In the genomic region with DNA sequence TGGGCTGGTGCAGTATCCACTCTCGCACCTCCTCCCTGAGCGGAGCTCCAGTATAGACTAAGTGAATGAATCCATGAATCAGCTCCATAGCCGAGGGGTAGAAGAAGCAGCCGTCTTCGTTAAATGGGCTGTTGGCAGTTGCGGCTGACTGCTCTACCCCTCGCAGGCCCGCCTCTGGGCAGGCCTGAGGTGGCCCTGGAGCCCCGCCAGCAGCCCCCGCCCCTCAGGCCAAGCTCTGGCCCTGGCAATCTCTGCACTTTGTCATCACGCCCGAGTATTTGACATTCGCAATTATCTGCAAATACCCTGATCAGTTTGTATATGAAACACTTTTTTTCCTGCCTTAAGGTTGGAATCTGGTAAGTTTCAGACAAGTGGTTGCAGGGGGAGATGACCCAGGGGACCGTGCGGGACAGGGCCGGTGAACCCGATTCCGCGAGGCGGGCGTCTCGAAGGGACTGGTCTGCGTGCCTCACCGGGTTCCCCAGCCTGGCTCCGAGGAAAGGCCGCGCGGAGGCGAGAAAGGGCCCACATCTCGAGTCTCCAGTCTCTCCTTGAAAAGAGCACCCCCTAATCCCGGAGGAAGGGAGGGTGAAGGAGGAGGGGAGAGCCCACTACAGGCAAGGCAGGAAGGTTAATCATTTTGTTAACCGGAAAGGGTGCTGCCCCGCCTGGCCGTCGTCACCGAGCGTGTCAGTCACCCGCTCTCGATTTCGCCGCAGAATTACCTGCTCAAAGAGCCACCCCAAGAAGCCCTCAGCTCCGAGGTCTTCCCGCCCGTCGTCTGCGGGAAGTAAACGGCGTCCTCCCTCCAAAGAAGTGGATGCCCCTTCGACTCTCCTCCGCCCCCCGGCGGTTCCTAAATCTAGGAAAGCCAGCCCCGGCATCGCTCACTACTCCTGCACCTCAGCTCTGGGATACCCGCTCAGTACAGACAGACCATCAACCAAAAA, we compare ENCODE assay signal across 10 cellular contexts. TPM values are rescaled to one million over a fixed set of nuclear protein-coding genes. Genes with fewer than 3 reads are reported as not detected.
DNase-seq lines count a peak whose midpoint lies in the region; ATAC-seq, FAIRE-seq and TF ChIP-seq lines count a peak whose summit lies in the region.
"Had no signal": no experiment of that assay in that cellular context is flagged by ENCODE, and none has a peak within 500 bp of the region (broad histone marks: within the 10 kb centered on the region; RNA-seq: fewer than 3 reads in every experiment).

No MANE protein-coding gene starts in this region.

- no peak overlapping the region for H3K27ac Mint-ChIP-seq in activated naive CD4-positive, alpha-beta T cell treated with anti-CD3 and anti-CD28 coated beads, Interleukin-2, amount 50 U/mL, for 24 hours

- in situ Hi-C loops in astrocyte of the spinal cord (cut with HindIII; ENCODE audit: low sequenced_read_pairs) = no loop called here

- H3K4me1 ChIP-seq in kidney (ENCODE audit: control insufficient read depth in 1 of 2, insufficient read depth in 1 of 2, low read depth in 1 of 2, low read length in 2 of 2) = peaks cover under 1 to 8% of the 10 kb centered on the region in 2 donors
- H3K4me1 ChIP-seq in small intestine (ENCODE audit: control insufficient read depth in 2 of 2, insufficient read depth in 1 of 2, low read depth in 1 of 2, low read length in 1 of 2) = peaks cover 8 to 13% of the 10 kb centered on the region in 2 donors

- H3K4me1 Mint-ChIP-seq in activated naive CD4-positive, alpha-beta T cell treated with anti-CD3 and anti-CD28 coated beads, Interleukin-2, amount 50 U/mL, for 24 hours = peaks cover 21% of the 10 kb centered on the region

- TF ChIP-seq CTCF in astrocyte of the spinal cord (IDR thresholded peaks at IDR 0.05; ENCODE audit: low read depth, low read length) (no peak), kidney (IDR thresholded peaks at IDR 0.05; ENCODE audit: borderline replicate concordance, extremely low read depth, insufficient read depth) (no peak)

- peaks cover 5% of the 10 kb centered on the region for H3K9me3 Mint-ChIP-seq in activated naive CD4-positive, alpha-beta T cell treated with anti-CD3 and anti-CD28 coated beads, Interleukin-2, amount 50 U/mL, for 24 hours

- H3K4me3 Mint-ChIP-seq in activated naive CD4-positive, alpha-beta T cell treated with anti-CD3 and anti-CD28 coated beads, Interleukin-2, amount 50 U/mL, for 24 hours = peak overlapping the region; percentile 26

- H3K36me3 Mint-ChIP-seq in activated naive CD4-positive, alpha-beta T cell treated with anti-CD3 and anti-CD28 coated beads, Interleukin-2, amount 50 U/mL, for 24 hours = peaks cover 1% of the 10 kb centered on the region

- H3K9ac ChIP-seq in kidney (ENCODE audit: low read length in 2 of 2) = no peak overlapping the region

- FAIRE-seq in kidney (lab: Jason Lieb, UNC) = no peak
- no peak for FAIRE-seq in small intestine (lab: Jason Lieb, UNC)

- 5 to 9% (median 6%) methylated on average over 52 to 55 of the region's 55 CpGs for WGBS in small intestine, 3 donors

- H3K27me3 ChIP-seq in small intestine (ENCODE audit: control insufficient read depth in 2 of 2, insufficient read depth in 2 of 2, low read length in 2 of 2) = peaks cover 16 to 68% of the 10 kb centered on the region in 2 donors

- intact Hi-C loops in kidney (cut with DNase I) = no loop called here

- no peak for ATAC-seq in GM19455 (IDR thresholded peaks at IDR 0.05; ENCODE audit: unreplicated experiment)
- no peak for ATAC-seq in GM19035 (IDR thresholded peaks at IDR 0.05; ENCODE audit: unreplicated experiment)
- ATAC-seq: left lung had no signal

- no peak for DNase-seq in activated naive CD4-positive, alpha-beta T cell treated with Interleukin-2 at 50 U/mL for 16 hours
- no peak for DNase-seq in astrocyte of the spinal cord (ENCODE audit: low read depth, low spot score)
- peak; percentile 71 for DNase-seq in kidney
- no peak for DNase-seq in small intestine
- DNase-seq in ureter (ENCODE audit: low spot score) = no peak
- DNase-seq: NCI-H345 had no signal

- H3K4me3 ChIP-seq in astrocyte of the spinal cord (ENCODE audit: low read depth, low read length) (peak overlapping the region; percentile 7), kidney (ENCODE audit: low read length in 2 of 2) (no peak overlapping the region), small intestine (ENCODE audit: low read depth in 1 of 2, low read length in 2 of 2) (peak overlapping the region; percentile 26 to 48)
- H3K4me3 ChIP-seq: left lung had no signal

- H3K9me3 ChIP-seq in kidney (ENCODE audit: control insufficient read depth in 1 of 2, low read length in 2 of 2) = no peaks in the 10 kb centered on the region
- no peaks in the 10 kb centered on the region for H3K9me3 ChIP-seq in small intestine (ENCODE audit: control insufficient read depth, low read depth)
- H3K9me3 ChIP-seq: left lung had no signal

- H3K36me3 ChIP-seq in kidney (ENCODE audit: control insufficient read depth in 1 of 2, insufficient read depth in 2 of 2, low read length in 2 of 2) (no peaks in the 10 kb centered on the region), small intestine (ENCODE audit: control insufficient read depth in 2 of 2, insufficient read depth in 2 of 2, low read length in 2 of 2) (no peaks in the 10 kb centered on the region)
- H3K36me3 ChIP-seq: left lung had no signal

- peaks cover 51% of the 10 kb centered on the region for H3K27me3 Mint-ChIP-seq in activated naive CD4-positive, alpha-beta T cell treated with anti-CD3 and anti-CD28 coated beads, Interleukin-2, amount 50 U/mL, for 24 hours

- H3K27ac ChIP-seq in kidney (ENCODE audit: low read depth in 2 of 2, low read length in 2 of 2) = no peak overlapping the region
- H3K27ac ChIP-seq in small intestine (ENCODE audit: low read depth in 1 of 2, low read length in 1 of 2) = no peak overlapping the region
- H3K27ac ChIP-seq: left lung had no signal

RNA-seq across cellular contexts. Expression of gene SATB2, which starts 11.1 kb away (rescaled TPM):
- total RNA-seq in kidney (17.5 TPM), ureter (2.7 TPM)
- polyA plus RNA-seq in kidney (ENCODE audit: insufficient read depth, low read depth, low replicate concordance) (1.3 TPM), small intestine (1 to 10 TPM; 1.5 to 2.2 (median 1.8) TPM)

Comparison
In these comparisons a context has a peak if more than half of its experiments do, and no peak if none do; other contexts are left out.
1. H3K4me3 ChIP-seq: peak in astrocyte of the spinal cord (single experiment) and small intestine (2 of 2); none in kidney (0 of 2).